9 cellular contexts compared by ENCODE assay signal in the genomic region with DNA sequence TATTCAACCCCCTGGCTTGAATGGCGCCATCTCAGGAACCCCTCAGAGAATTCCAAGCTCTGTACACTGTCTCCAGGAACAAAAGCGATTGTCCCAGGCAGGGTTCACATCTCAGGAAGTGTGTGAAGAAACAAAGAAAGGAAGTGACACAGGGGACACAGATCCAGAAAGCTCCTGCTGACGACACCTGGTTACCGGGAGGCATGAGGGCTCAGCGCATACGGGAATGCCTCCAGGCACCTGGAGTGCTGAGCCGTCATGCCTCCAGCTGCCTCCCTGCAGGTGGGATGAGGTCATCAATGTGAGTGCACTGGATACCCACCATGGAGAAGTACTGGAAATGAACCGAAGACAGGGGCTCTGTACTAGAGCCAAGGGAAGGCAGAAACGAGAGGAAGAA. TPM values are rescaled to one million over a fixed set of nuclear protein-coding genes. Genes with fewer than 3 reads are reported as not detected.
DNase-seq lines count a peak whose midpoint lies in the region; ATAC-seq, FAIRE-seq and TF ChIP-seq lines count a peak whose summit lies in the region.
"Had no signal": no experiment of that assay in that cellular context is flagged by ENCODE, and none has a peak within 500 bp of the region (broad histone marks: within the 10 kb centered on the region; RNA-seq: fewer than 3 reads in every experiment).

No MANE protein-coding gene starts in this region.

- TF ChIP-seq CTCF in endothelial cell of umbilical vein (IDR thresholded peaks at IDR 0.05; ENCODE audit: extremely low read depth in 1 of 2, insufficient read depth in 1 of 2, low read depth in 1 of 2, low read length in 2 of 2) (no peak), neural progenitor cell (IDR thresholded peaks at IDR 0.05) (no peak)

- H3K9ac ChIP-seq in endothelial cell of umbilical vein (replicated peaks; ENCODE audit: extremely low read depth, insufficient read depth, low read length) (no peak overlapping the region), neural progenitor cell (no peak overlapping the region)

- dilution Hi-C loops in endothelial cell of umbilical vein (cut with MboI; ENCODE audit: extremely low pct_ligation_motif_present, low sequenced_read_pairs), result no loop called here

- no TSS peak for BruUV-seq in endothelial cell of umbilical vein (replicated peaks; lab: Mats Ljungman, UMichigan)

- CTCF ChIA-PET in endothelial cell of umbilical vein (lab: Charles Lee), result interaction anchor here (1.1 to 1.7 kb wide), 7 partner anchors 9 to 62 kb away, joined by 3 to 6 read pairs (median 5); a partner anchor contains a TSS

- no peak for ATAC-seq in GM18873 (IDR thresholded peaks at IDR 0.05; ENCODE audit: low FRiP score, unreplicated experiment)

- H4K20me1 ChIP-seq in endothelial cell of umbilical vein (replicated peaks; ENCODE audit: control insufficient read depth, extremely low read depth, insufficient read depth, low read length) (no peaks in the 10 kb centered on the region), neural progenitor cell (ENCODE audit: low read depth) (no peaks in the 10 kb centered on the region)

- H3K4me1 ChIP-seq in endothelial cell of umbilical vein (ENCODE audit: control insufficient read depth, extremely low read depth, insufficient read depth, low read length), result peaks cover 29% of the 10 kb centered on the region
- peaks cover 38% of the 10 kb centered on the region for H3K4me1 ChIP-seq in neural progenitor cell

- H3K27ac Mint-ChIP-seq in neural progenitor cell, result peak overlapping the region; percentile 55

- no peaks in the 10 kb centered on the region for H3K27me3 Mint-ChIP-seq in neural progenitor cell (ENCODE audit: insufficient read depth, low read depth)

- peak overlapping the region; percentile 84 for H3K27ac ChIP-seq in endothelial cell of umbilical vein (ENCODE audit: insufficient read depth, low read depth, low read length)
- H3K27ac ChIP-seq in neural progenitor cell, result no peak overlapping the region

- peak; percentile 93 for FAIRE-seq in endothelial cell of umbilical vein (lab: Jason Lieb, UNC)
- FAIRE-seq: keratinocyte had no signal

- H3F3A ChIP-seq in neural progenitor cell (ENCODE audit: low read depth), result peaks cover 16% of the 10 kb centered on the region

- H3K36me3 ChIP-seq in endothelial cell of umbilical vein (ENCODE audit: control insufficient read depth in 2 of 2, extremely low read depth in 1 of 2, insufficient read depth in 2 of 2, low read length in 2 of 2) (no peaks in the 10 kb centered on the region), neural progenitor cell (no peaks in the 10 kb centered on the region)

- H3K4me3 ChIP-seq in endothelial cell of umbilical vein (replicated peaks in 1 of 3; ENCODE audit: insufficient read depth in 1 of 3, low read depth in 1 of 3, low read length in 3 of 3) (no peak overlapping the region), neural progenitor cell (no peak overlapping the region)

- DNase-seq in G401 (ENCODE audit: low spot score) (peak; percentile 56), NCI-H2171 treated with DMSO at 0.1 percent for 48 hours (lab: John Stamatoyannopoulos, UW) (peak; percentile 61), endothelial cell of umbilical vein (ENCODE audit: low read depth, low spot score) (peak; percentile 70), neural progenitor cell (ENCODE audit: low spot score) (peak; percentile 29), H4 (ENCODE audit: low spot score) (no peak), HUDEP-2 (lab: John Stamatoyannopoulos, UW; ENCODE audit: unreplicated experiment in 76 of 76) (no peak)
- DNase-seq: activated T-cell treated with anti-CD3 and anti-CD28 coated beads for 4 hours had no signal

- no peak for TF ChIP-seq POLR2A in endothelial cell of umbilical vein (IDR thresholded peaks at IDR 0.05; ENCODE audit: low read depth, low read length)

- no peaks in the 10 kb centered on the region for H3K9me3 Mint-ChIP-seq in neural progenitor cell

- intact Hi-C loops in endothelial cell of umbilical vein (cut with micrococcal nuclease), result loop anchor here (2.0 kb wide), 1 partner anchor 45 kb away; a partner anchor contains a TSS

- no peaks in the 10 kb centered on the region for H3K36me3 Mint-ChIP-seq in neural progenitor cell

- H3K79me2 ChIP-seq in endothelial cell of umbilical vein (ENCODE audit: control insufficient read depth, insufficient read depth, low read length), result no peaks in the 10 kb centered on the region
- H3K79me2 ChIP-seq in neural progenitor cell (ENCODE audit: low read depth), result no peaks in the 10 kb centered on the region

- POLR2A ChIA-PET in endothelial cell of umbilical vein (lab: Charles Lee), result no interaction called here

- H3K4me1 Mint-ChIP-seq in neural progenitor cell, result peaks cover 51% of the 10 kb centered on the region

- in situ Hi-C loops in G401 (cut with HindIII; ENCODE audit: low sequenced_read_pairs), result no loop called here

- H3K4me3 Mint-ChIP-seq in neural progenitor cell, result no peak overlapping the region

- no peak overlapping the region for H2AFZ ChIP-seq in endothelial cell of umbilical vein (ENCODE audit: low read depth, low read length)
- H2AFZ ChIP-seq in neural progenitor cell (replicated peaks), result no peak overlapping the region

- H3K9me3 ChIP-seq in endothelial cell of umbilical vein (replicated peaks; ENCODE audit: control insufficient read depth, insufficient read depth, low read length), result no peaks in the 10 kb centered on the region
- H3K9me3 ChIP-seq in neural progenitor cell (ENCODE audit: low read depth), result no peaks in the 10 kb centered on the region

- H3K4me2 ChIP-seq in endothelial cell of umbilical vein (ENCODE audit: insufficient read depth, low read length), result peak overlapping the region; percentile 10
- H3K4me2 ChIP-seq in neural progenitor cell, result peak overlapping the region; percentile 19

- no peaks in the 10 kb centered on the region for H3K9me1 ChIP-seq in endothelial cell of umbilical vein (replicated peaks; ENCODE audit: control insufficient read depth, extremely low read depth, insufficient read depth, low read length)

- H3K27me3 ChIP-seq in endothelial cell of umbilical vein (ENCODE audit: control insufficient read depth in 2 of 2, insufficient read depth in 2 of 2, low read length in 2 of 2), result no peaks in the 10 kb centered on the region
- no peaks in the 10 kb centered on the region for H3K27me3 ChIP-seq in neural progenitor cell

TF ChIP-seq in endothelial cell of umbilical vein, 7 proteins besides CTCF, POLR2A, EP300 and RAD21:
- no peak for TF ChIP-seq FOS (IDR thresholded peaks at IDR 0.05; ENCODE audit: borderline replicate concordance, insufficient read depth, low read length)
- no peak for TF ChIP-seq EZH2 (IDR thresholded peaks at IDR 0.05; ENCODE audit: borderline replicate concordance, low read depth, low read length, severe bottlenecking)
- TF ChIP-seq MYC (IDR thresholded peaks at IDR 0.05; ENCODE audit: low read depth, low read length), result no peak
- TF ChIP-seq JUN (IDR thresholded peaks at IDR 0.05; ENCODE audit: borderline replicate concordance, insufficient read depth, insufficient read length, low read depth), result peak; percentile 74
- TF ChIP-seq POLR2AphosphoS5 (IDR thresholded peaks at IDR 0.05; ENCODE audit: insufficient read depth, low read depth, low read length), result peak; percentile 36
- TF ChIP-seq GATA2 (IDR thresholded peaks at IDR 0.05; ENCODE audit: insufficient read depth, insufficient read length, low read depth, low read length), result no peak
- TF ChIP-seq, protein P1, sequence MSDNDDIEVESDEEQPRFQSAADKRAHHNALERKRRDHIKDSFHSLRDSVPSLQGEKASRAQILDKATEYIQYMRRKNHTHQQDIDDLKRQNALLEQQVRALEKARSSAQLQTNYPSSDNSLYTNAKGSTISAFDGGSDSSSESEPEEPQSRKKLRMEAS (IDR thresholded peaks at IDR 0.05; ENCODE audit: insufficient read depth, insufficient read length), result no peak
TF ChIP-seq in endothelial cell of umbilical vein: peak in this region for 2.

RNA-seq across cellular contexts. Expression of a gene that starts 45.5 kb away (rescaled TPM):
- 0.06 and 1.9 TPM in 2 replicates for total RNA-seq in G401 (2014; rRNA removed; shearing (Covaris generic))
- total RNA-seq in endothelial cell of umbilical vein (15.9 and 21.4 TPM in 2 replicates), neural progenitor cell (ENCODE audit: low replicate concordance) (0.56 and 1.2 TPM in 2 replicates)
- polyA plus RNA-seq in endothelial cell of umbilical vein, result 4.2 and 4.4 TPM in 2 replicates
- 3.0 and 3.3 TPM in 2 replicates for polyA plus RNA-seq in endothelial cell of umbilical vein (2011; cell fraction: cytosol; rRNA removed)
- polyA plus RNA-seq in endothelial cell of umbilical vein (2011; cell fraction: nucleus; rRNA removed), result 16.4 and 17.2 TPM in 2 replicates
- polyA plus RNA-seq in endothelial cell of umbilical vein (2012), result 8.9 and 10.9 TPM in 2 replicates
- 10.4 and 13.7 TPM in 2 replicates for polyA minus RNA-seq in endothelial cell of umbilical vein
- 4.4 TPM for polyA minus RNA-seq in endothelial cell of umbilical vein (2011; cell fraction: cytosol; rRNA and poly(A)+ RNA removed)
- 14.5 and 16.8 TPM in 2 replicates for polyA minus RNA-seq in endothelial cell of umbilical vein (2011; cell fraction: nucleus; rRNA and poly(A)+ RNA removed)
- 2.0 and 3.3 TPM in 2 replicates for total RNA-seq in H4 (2014; rRNA removed; shearing (Covaris generic))

Comparison
In these comparisons a context has a peak if more than half of its experiments do, and no peak if none do; other contexts are left out.
1. DNase-seq: peak in G401 (single experiment), NCI-H2171 treated with DMSO at 0.1 percent for 48 hours (single experiment), endothelial cell of umbilical vein (single experiment) and neural progenitor cell (single experiment); none in H4 (single experiment) and HUDEP-2 (0 of 76).